Comparison of ENCODE assay signal across 1 cellular context in the genomic region with DNA sequence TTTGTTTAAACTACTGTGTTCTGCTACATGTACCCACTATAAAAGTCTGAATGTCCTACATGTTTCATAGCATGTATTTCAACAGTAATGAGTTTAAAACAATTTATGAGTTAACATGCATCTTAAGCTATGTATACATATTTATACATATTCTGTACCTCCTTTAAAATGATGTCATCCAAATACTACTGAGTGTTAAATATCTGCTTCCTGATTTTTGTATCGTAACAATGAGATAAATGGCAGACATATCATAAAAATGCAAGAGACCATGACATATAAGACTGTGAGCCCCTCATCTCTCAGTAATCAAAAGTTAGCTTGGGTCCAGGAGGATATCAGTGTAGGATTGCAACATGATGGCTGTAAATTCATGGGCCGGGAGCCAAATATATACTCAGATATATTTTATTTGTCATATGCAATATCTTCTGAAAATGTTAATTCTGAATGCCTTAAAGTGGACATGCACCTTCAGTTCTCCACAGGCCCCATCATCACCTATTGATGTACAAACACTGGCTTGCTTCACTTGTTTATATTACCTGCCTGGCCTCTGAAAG.
TF ChIP-seq lines count a peak whose summit lies in the region.

No MANE protein-coding gene starts in this region.

TF ChIP-seq in endothelial cell of umbilical vein, 7 proteins besides CTCF, POLR2A, EP300 and RAD21 (continued from another document):
- no peak for TF ChIP-seq MAX (IDR thresholded peaks at IDR 0.05; ENCODE audit: insufficient read depth, insufficient read length)
- TF ChIP-seq POLR2AphosphoS5 (IDR thresholded peaks at IDR 0.05; ENCODE audit: insufficient read depth, low read depth, low read length), result no peak
- TF ChIP-seq FOS (IDR thresholded peaks at IDR 0.05; ENCODE audit: borderline replicate concordance, insufficient read depth, low read length), result no peak
